In the genomic region with DNA sequence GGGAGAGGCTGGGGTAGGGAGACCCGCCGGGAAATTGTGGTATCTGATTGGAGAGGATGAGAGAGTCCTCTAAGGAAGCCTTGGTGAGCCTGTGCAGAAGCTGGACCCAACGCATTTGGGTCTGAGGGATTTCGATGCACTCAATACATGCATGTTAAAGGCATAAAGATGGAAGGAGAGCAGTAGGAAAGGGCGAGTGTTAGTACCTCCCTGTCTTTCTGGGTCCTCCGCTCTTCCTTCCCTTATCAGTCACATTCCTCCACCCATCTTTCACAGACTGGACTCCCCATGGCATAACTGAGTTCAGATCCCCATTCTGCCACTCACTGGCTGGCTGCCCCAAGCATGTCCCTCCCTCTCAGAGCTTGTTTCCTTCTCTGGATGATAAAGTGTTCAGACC, we compare ENCODE assay signal across 18 cellular contexts.
"Had no signal": no experiment of that assay in that cellular context is flagged by ENCODE, and none has a peak within 500 bp of the region (broad histone marks: within the 10 kb centered on the region; RNA-seq: fewer than 3 reads in every experiment).

No MANE protein-coding gene starts in this region.

- H3K4me3 ChIP-seq: hepatocyte, left ventricle myocardium inferior, lower lobe of right lung, ovary, right atrium auricular region, sigmoid colon, skin epidermis, tibial nerve had no signal

- H3K4me1 ChIP-seq: foreskin keratinocyte had no signal

- H3K36me3 ChIP-seq: left ventricle myocardium inferior, ovary, right atrium auricular region, sigmoid colon had no signal

- DNase-seq: effector CD4-positive, alpha-beta T cell; endodermal cell; foreskin keratinocyte; head of caudate nucleus; kidney; left cardiac atrium; left ventricle myocardium inferior; lower lobe of right lung; natural killer cell; ovary; sigmoid colon; stimulated activated CD4-positive, alpha-beta T cell treated with anti-CD3 and anti-CD28 coated beads, Interleukin-2, amount 100 ng/mL, for 24 hours; stimulated activated CD4-positive, alpha-beta T cell treated with anti-CD3 and anti-CD28 coated beads, Interleukin-4, amount 100 ng/mL, for 4 hours; stimulated activated naive CD4-positive, alpha-beta T cell treated with Interleukin-2 at 50 U/mL for 16 hours had no signal

- H3K27ac ChIP-seq: foreskin keratinocyte, hepatocyte, left ventricle myocardium inferior, lower lobe of right lung, ovary, right atrium auricular region, sigmoid colon, tibial nerve had no signal

- H3K9me3 ChIP-seq: left ventricle myocardium inferior, lower lobe of right lung, ovary, right atrium auricular region, sigmoid colon, tibial nerve had no signal
